ENCODE assay signal across 9 cellular contexts in genomic region chr1:155081472-155082300, GRCh38. TPM values are rescaled to one million over a fixed set of nuclear protein-coding genes. Genes with fewer than 3 reads are reported as not detected.
A peak's percentile ranks its signal among the peaks of the same experiment; 100 is the strongest.
DNase-seq lines count a peak whose midpoint lies in the region; ATAC-seq and TF ChIP-seq lines count a peak whose summit lies in the region.
"Had no signal": no experiment of that assay in that cellular context is flagged by ENCODE, and none has a peak within 500 bp of the region (broad histone marks: within the 10 kb centered on the region; RNA-seq: fewer than 3 reads in every experiment).

No MANE protein-coding gene starts in this region.

- peaks cover 48% of the 10 kb centered on the region for H3K4me1 ChIP-seq in prostate gland (replicated peaks)

- no peaks in the 10 kb centered on the region for H3K36me3 ChIP-seq in prostate gland

- peaks cover 43 to 61% (median 51%) of the 10 kb centered on the region in 3 donors for H3K4me1 Mint-ChIP-seq in T-cell
- H3K4me1 Mint-ChIP-seq in glutamatergic neuron (ENCODE audit: low read depth, unreplicated experiment): peaks cover 33% of the 10 kb centered on the region

- H3K36me3 Mint-ChIP-seq in T-cell (no peaks in the 10 kb centered on the region), glutamatergic neuron (ENCODE audit: unreplicated experiment) (no peaks in the 10 kb centered on the region)

- H3K9me3 Mint-ChIP-seq in T-cell: no peaks in the 10 kb centered on the region
- peaks cover 18% of the 10 kb centered on the region for H3K9me3 Mint-ChIP-seq in glutamatergic neuron (ENCODE audit: unreplicated experiment)

- no peaks in the 10 kb centered on the region for H3K9me3 ChIP-seq in prostate gland

- H3K27ac ChIP-seq in prostate gland: no peak overlapping the region

- intact Hi-C loops in prostate gland (cut with DNase I): no loop called here

- TF ChIP-seq POLR2A in prostate gland (IDR thresholded peaks at IDR 0.05): no peak

- H3K27me3 ChIP-seq in prostate gland (replicated peaks; ENCODE audit: insufficient read depth): no peaks in the 10 kb centered on the region

- H3K4me3 Mint-ChIP-seq in T-cell (peak overlapping the region; percentile 73 to 85 (median 78)), glutamatergic neuron (ENCODE audit: unreplicated experiment) (peak overlapping the region; percentile 99)

- peak overlapping the region in 1 of 2 donors; percentile 14 for H3K4me3 ChIP-seq in prostate gland

- CTCF ChIA-PET in T-cell (lab: Charles Lee): interaction anchor here in 1 of 2 donors (1.1 kb wide), 1 partner anchor 31 kb away, joined by 5 read pairs; the partner anchor contains the start of gene ADAM15

- TF ChIP-seq CTCF in glutamatergic neuron (IDR thresholded peaks at IDR 0.05; ENCODE audit: partially characterized antibody, unreplicated experiment): no peak
- TF ChIP-seq CTCF in prostate gland (IDR thresholded peaks at IDR 0.05): no peak

- ATAC-seq in T-cell (replicated peaks in 1 of 4) (no peak), GM18907 (IDR thresholded peaks at IDR 0.05; ENCODE audit: unreplicated experiment) (no peak)

- H3K27me3 Mint-ChIP-seq in T-cell (peaks cover 25 to 37% of the 10 kb centered on the region in 2 donors), glutamatergic neuron (ENCODE audit: unreplicated experiment) (peaks cover 35% of the 10 kb centered on the region)

- POLR2A ChIA-PET in T-cell (lab: Charles Lee): no interaction called here

- WGBS in prostate gland: 6% methylated on average over 61 of the region's 68 CpGs

- DNase-seq in activated CD4-positive, alpha-beta T cell treated with anti-CD3 and anti-CD28 coated beads for 48 hours: peak; percentile 59
- no peak for DNase-seq in activated CD4-positive, alpha-beta T cell treated with anti-CD3 and anti-CD28 coated beads for 1 hour
- DNase-seq in T-cell (peak in 7 of 34 experiments; percentile 28 to 47 (median 37)), glutamatergic neuron (peak; percentile 66), ACHN (no peak), prostate gland (ENCODE audit: low spot score) (no peak)
- DNase-seq in stimulated activated naive CD4-positive, alpha-beta T cell treated with Interleukin-2 at 50 U/mL for 16 hours (lab: John Stamatoyannopoulos, UW): peak; percentile 35

- peak overlapping the region in 1 of 2 donors; percentile 66 for H3K27ac Mint-ChIP-seq in T-cell
- H3K27ac Mint-ChIP-seq in glutamatergic neuron (ENCODE audit: unreplicated experiment): peak overlapping the region; percentile 94

- in situ Hi-C loops in ACHN (cut with HindIII; ENCODE audit: low pct_ligation_motif_present, low pct_unique_long_range_greater_than_20kb, low sequenced_read_pairs): no loop called here

RNA-seq across cellular contexts. Expression of gene EFNA3, which starts 3.0 kb away (rescaled TPM):
- total RNA-seq in T-cell (1 to 10 TPM in 3 of 5 donors, under 1 TPM in 1, not detected in 1; 0.68 to 2.6 (median 2.3) TPM), glutamatergic neuron (ENCODE audit: unreplicated experiment) (14.6 TPM), prostate gland (1 to 10 TPM; 5.9 to 8.4 TPM)

RNA-seq across cellular contexts. Expression of gene EFNA4, which starts 18.1 kb away (rescaled TPM):
- total RNA-seq in T-cell: 1 to 10 TPM; 3.1 to 7.8 (median 6.6) TPM
- total RNA-seq in glutamatergic neuron (ENCODE audit: unreplicated experiment): 2.9 TPM
- total RNA-seq in prostate gland: 10 to 100 TPM; 10.3 to 23.4 TPM

RNA-seq across cellular contexts. Expression of gene ADAM15, which starts 30.6 kb away (rescaled TPM):
- total RNA-seq in T-cell: 10 to 100 TPM; 17.3 to 53.0 (median 37.2) TPM
- total RNA-seq in glutamatergic neuron (ENCODE audit: unreplicated experiment): 7.6 TPM
- 100 to 1,000 TPM in 1 of 2 donors, 10 to 100 TPM in 1; 72.5 to 138 TPM for total RNA-seq in prostate gland

RNA-seq across cellular contexts. Expression of gene EFNA1, which starts 46.0 kb away (rescaled TPM):
- 1 to 10 TPM; 1.6 to 8.4 (median 5.1) TPM for total RNA-seq in T-cell
- total RNA-seq in glutamatergic neuron (ENCODE audit: unreplicated experiment): 1.7 TPM
- total RNA-seq in prostate gland: 100 to 1,000 TPM in 1 of 2 donors, 10 to 100 TPM in 1; 85.1 to 132 TPM

RNA-seq across cellular contexts. Expression of gene DCST1, which starts 48.1 kb away (rescaled TPM):
- under 1 TPM in 3 of 5 donors, not detected in 2; 0.30 to 0.58 (median 0.54) TPM for total RNA-seq in T-cell
- not detected for total RNA-seq in glutamatergic neuron (ENCODE audit: unreplicated experiment)
- total RNA-seq in prostate gland: under 1 TPM in 1 of 2 donors, not detected in 1; 0.51 TPM
- total RNA-seq: HT1080 had no signal

Comparison
In these comparisons a context has a peak if more than half of its experiments do, and no peak if none do; other contexts are left out.
1. DNase-seq: peak in activated CD4-positive, alpha-beta T cell treated with anti-CD3 and anti-CD28 coated beads for 48 hours (single experiment), glutamatergic neuron (single experiment) and stimulated activated naive CD4-positive, alpha-beta T cell treated with Interleukin-2 at 50 U/mL for 16 hours (single experiment); none in activated CD4-positive, alpha-beta T cell treated with anti-CD3 and anti-CD28 coated beads for 1 hour (single experiment), ACHN (single experiment) and prostate gland (single experiment).